33 cellular contexts compared by ENCODE assay signal in the genomic region with DNA sequence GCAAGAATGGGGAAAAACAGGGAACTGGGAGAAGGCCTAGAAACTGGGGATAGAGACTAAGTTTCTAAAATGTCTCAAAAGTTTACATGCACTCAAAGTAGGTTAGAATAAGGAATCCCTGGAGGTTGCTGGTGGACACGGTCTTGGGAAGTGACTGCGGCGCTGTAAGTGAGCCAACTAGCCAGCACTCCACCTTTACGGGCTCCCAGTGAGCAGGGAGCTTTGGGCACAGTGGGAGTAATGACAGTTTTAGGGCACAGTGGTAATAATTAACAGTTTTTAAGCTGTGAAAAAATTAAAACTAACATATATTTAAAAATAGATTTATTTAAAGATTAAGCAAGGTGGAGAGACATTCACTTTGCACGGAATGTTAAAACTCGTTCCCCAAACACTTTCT. TPM values are rescaled to one million over a fixed set of nuclear protein-coding genes. Genes with fewer than 3 reads are reported as not detected.
DNase-seq lines count a peak whose midpoint lies in the region; ATAC-seq and TF ChIP-seq lines count a peak whose summit lies in the region.
"Had no signal": no experiment of that assay in that cellular context is flagged by ENCODE, and none has a peak within 500 bp of the region (broad histone marks: within the 10 kb centered on the region; RNA-seq: fewer than 3 reads in every experiment).

No MANE protein-coding gene starts in this region.

- TF ChIP-seq CTCF in body of pancreas (IDR thresholded peaks at IDR 0.05): no peak
- no peak for TF ChIP-seq CTCF in neutrophil (IDR thresholded peaks at IDR 0.05)
- no peak for TF ChIP-seq CTCF in mesothelial cell of epicardium (IDR thresholded peaks at IDR 0.05; ENCODE audit: unreplicated experiment)

- H3K4me1 ChIP-seq in body of pancreas (no peaks in the 10 kb centered on the region), neutrophil (ENCODE audit: control insufficient read depth in 1 of 2, insufficient read depth in 1 of 2, low read depth in 1 of 2, low read length in 1 of 2) (peaks cover 20 to 25% of the 10 kb centered on the region in 2 experiments)
- H3K4me1 ChIP-seq: A549, BE2C, BLaER1 had no signal

- ATAC-seq in body of pancreas: peak; percentile 47
- ATAC-seq in HG03095 (IDR thresholded peaks at IDR 0.05; ENCODE audit: unreplicated experiment): no peak
- ATAC-seq: A549; CD8-positive, alpha-beta T cell had no signal

- DNase-seq in body of pancreas: no peak
- DNase-seq in effector CD4-positive, alpha-beta T cell: no peak
- DNase-seq in mesothelial cell of epicardium (ENCODE audit: low spot score in 2 of 2, unreplicated experiment in 2 of 2): no peak
- DNase-seq: 8988T; ACHN; AML-193; BE2C; C1 segment of cervical spinal cord; Caco-2; Calu3; CD4-positive, alpha-beta memory T cell; CD4-positive, alpha-beta T cell; CD4-positive, CD25-positive, alpha-beta regulatory T cell; CD8-positive, alpha-beta memory T cell; CD8-positive, alpha-beta T cell; COR-L47; DMS 273 treated with DMSO at 0.1 percent for 48 hours; DMS153; DMS53; DMS79; DMS79 treated with DMSO at 0.1 percent for 48 hours; DND-41; EL had no signal

- H3K36me3 Mint-ChIP-seq in dendritic cell treated with granulocyte-macrophage colony-stimulating factor and Interleukin-4, amounts not matched to agents 40 ng/mL and 50 ng/mL, for 4 days (ENCODE audit: low read depth): peaks cover 46% of the 10 kb centered on the region
- H3K36me3 Mint-ChIP-seq in mesothelial cell of epicardium: no peaks in the 10 kb centered on the region

- no peaks in the 10 kb centered on the region for H3K27me3 Mint-ChIP-seq in dendritic cell treated with granulocyte-macrophage colony-stimulating factor and Interleukin-4, amounts not matched to agents 40 ng/mL and 50 ng/mL, for 4 days
- H3K27me3 Mint-ChIP-seq in mesothelial cell of epicardium (ENCODE audit: low read depth): peaks cover 14% of the 10 kb centered on the region
- H3K27me3 Mint-ChIP-seq: B cell; CD4-positive, alpha-beta memory T cell; CD4-positive, alpha-beta T cell; CD4-positive, CD25-positive, alpha-beta regulatory T cell; CD8-positive, alpha-beta memory T cell had no signal

- H3K4me3 Mint-ChIP-seq in dendritic cell treated with granulocyte-macrophage colony-stimulating factor and Interleukin-4, amounts not matched to agents 40 ng/mL and 50 ng/mL, for 4 days: no peak overlapping the region
- no peak overlapping the region for H3K4me3 Mint-ChIP-seq in mesothelial cell of epicardium
- H3K4me3 Mint-ChIP-seq: B cell; CD14-positive monocyte; CD4-positive, alpha-beta memory T cell; CD4-positive, alpha-beta T cell; CD4-positive, CD25-positive, alpha-beta regulatory T cell; CD8-positive, alpha-beta memory T cell; CD8-positive, alpha-beta T cell had no signal

- H3K9me3 ChIP-seq in body of pancreas (no peaks in the 10 kb centered on the region), neutrophil (no peaks in the 10 kb centered on the region)
- H3K9me3 ChIP-seq: A549, BE2C, Caco-2 had no signal

- H3K27me3 ChIP-seq in body of pancreas (no peaks in the 10 kb centered on the region), neutrophil (no peaks in the 10 kb centered on the region)
- H3K27me3 ChIP-seq: BE2C; BLaER1; BLaER1 treated with 17β-estradiol and CSF1 and Interleukin-3, amounts not matched to agents 10 nM and 100 nM had no signal

- no peaks in the 10 kb centered on the region for H3K36me3 ChIP-seq in body of pancreas (replicated peaks in 1 of 2; ENCODE audit: insufficient read depth in 1 of 2, low read depth in 2 of 2)
- peaks cover 5% of the 10 kb centered on the region for H3K36me3 ChIP-seq in neutrophil
- H3K36me3 ChIP-seq: BE2C had no signal

- 53 to 63% methylated on average over 6 of the region's 6 CpGs for WGBS in body of pancreas, 2 donors

- H3K27ac ChIP-seq in body of pancreas (no peak overlapping the region), neutrophil (peak overlapping the region; percentile 89)
- H3K27ac ChIP-seq: 22Rv1; A549; BLaER1; BLaER1 treated with 17β-estradiol and CSF1 and Interleukin-3, amounts not matched to agents 10 nM and 100 nM; C4-2B had no signal

- H3K27ac Mint-ChIP-seq in dendritic cell treated with granulocyte-macrophage colony-stimulating factor and Interleukin-4, amounts not matched to agents 40 ng/mL and 50 ng/mL, for 4 days: peak overlapping the region; percentile 52
- H3K27ac Mint-ChIP-seq in mesothelial cell of epicardium: no peak overlapping the region
- H3K27ac Mint-ChIP-seq: B cell; CD4-positive, alpha-beta T cell; CD4-positive, CD25-positive, alpha-beta regulatory T cell; CD8-positive, alpha-beta memory T cell; CD8-positive, alpha-beta T cell had no signal

- no peak overlapping the region for H3K4me3 ChIP-seq in body of pancreas
- H3K4me3 ChIP-seq in neutrophil (ENCODE audit: low read depth in 1 of 2, low read length in 1 of 2): no peak overlapping the region
- H3K4me3 ChIP-seq: A549; BLaER1; BLaER1 treated with 17β-estradiol and CSF1 and Interleukin-3, amounts not matched to agents 10 nM and 100 nM had no signal

- H3K4me1 Mint-ChIP-seq in dendritic cell treated with granulocyte-macrophage colony-stimulating factor and Interleukin-4, amounts not matched to agents 40 ng/mL and 50 ng/mL, for 4 days (ENCODE audit: low read depth): peaks cover 25% of the 10 kb centered on the region
- no peaks in the 10 kb centered on the region for H3K4me1 Mint-ChIP-seq in mesothelial cell of epicardium
- H3K4me1 Mint-ChIP-seq: B cell had no signal

- no peak for TF ChIP-seq POLR2A in body of pancreas (IDR thresholded peaks at IDR 0.05)

- intact Hi-C loops in body of pancreas (cut with DNase I): no loop called here
- intact Hi-C loops in dendritic cell treated with granulocyte-macrophage colony-stimulating factor and Interleukin-4, amounts not matched to agents 40 ng/mL and 50 ng/mL, for 4 days (cut with micrococcal nuclease): no loop called here

- H3K9me3 Mint-ChIP-seq in dendritic cell treated with granulocyte-macrophage colony-stimulating factor and Interleukin-4, amounts not matched to agents 40 ng/mL and 50 ng/mL, for 4 days: no peaks in the 10 kb centered on the region
- peaks cover 13% of the 10 kb centered on the region for H3K9me3 Mint-ChIP-seq in mesothelial cell of epicardium
- H3K9me3 Mint-ChIP-seq: CD4-positive, alpha-beta T cell; CD4-positive, CD25-positive, alpha-beta regulatory T cell; CD8-positive, alpha-beta memory T cell; CD8-positive, alpha-beta T cell had no signal

RNA-seq across cellular contexts. Expression of a gene that starts 20.9 kb away (rescaled TPM):
- 10 to 100 TPM; 30.0 to 31.1 TPM for total RNA-seq in body of pancreas
- 2.9 to 3.1 TPM (median 2.9 TPM) in 3 replicates for total RNA-seq in mesothelial cell of epicardium
